ENCODE assay signal across 26 cellular contexts in the genomic region with DNA sequence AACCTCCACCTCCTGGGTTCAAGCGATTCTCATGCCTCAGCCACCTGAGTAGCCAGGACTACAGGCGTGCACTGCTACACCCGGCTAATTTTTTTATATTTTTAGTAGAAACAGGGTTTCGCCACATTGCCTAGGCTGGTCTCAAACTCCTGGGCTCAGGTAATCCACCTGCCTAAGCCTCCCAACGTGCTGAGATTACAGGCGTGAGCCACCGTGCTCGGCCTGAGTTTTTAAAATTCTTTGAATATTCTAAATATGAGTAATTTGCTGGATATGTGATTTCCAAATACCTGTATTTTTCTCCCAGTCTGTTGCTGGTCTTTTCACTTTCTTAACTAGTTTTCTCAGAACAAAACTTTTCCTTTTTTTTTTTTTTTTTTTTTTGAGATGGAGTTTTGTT.
"Had no signal": no experiment of that assay in that cellular context is flagged by ENCODE, and none has a peak within 500 bp of the region (broad histone marks: within the 10 kb centered on the region; RNA-seq: fewer than 3 reads in every experiment).

No MANE protein-coding gene starts in this region.

- H3K27me3 Mint-ChIP-seq: activated naive CD8-positive, alpha-beta T cell; activated T-cell treated with anti-CD3 and anti-CD28 coated beads, Interleukin-2, amount 50 U/mL, for 24 hours; naive B cell; progenitor cell of endocrine pancreas; stimulated activated naive CD8-positive, alpha-beta T cell treated with anti-CD3 and anti-CD28 coated beads, Interleukin-15, amount 100 ng/mL, for 72 hours had no signal

- DNase-seq: activated CD4-positive, alpha-beta T cell treated with anti-CD3 and anti-CD28 coated beads for 4 hours; activated CD4-positive, alpha-beta T cell treated with anti-CD3 and anti-CD28 coated beads, Interleukin-2, amount 50 U/mL, for 4 hours; activated CD8-positive, alpha-beta memory T cell treated with anti-CD3 and anti-CD28 coated beads, Interleukin-2, amount 50 U/mL, for 4 hours; activated T-cell treated with anti-CD3 and anti-CD28 coated beads, Interleukin-2, amount 50 U/mL, for 24 hours; anterior cingulate cortex; body of pancreas; cerebellar nuclear complex; colonic mucosa; effector CD8-positive, alpha-beta T cell; gastrocnemius medialis; glutamatergic neuron; left ventricle myocardium inferior; naive B cell; nephron progenitor cell; ovary; right lobe of liver; stimulated activated CD4-positive, alpha-beta T cell treated with anti-CD3 and anti-CD28 coated beads, Interleukin-12 subunit alpha, Interleukin-12 subunit beta, amount 100 ng/mL, for 4 hours; stimulated activated CD4-positive, alpha-beta T cell treated with anti-CD3 and anti-CD28 coated beads, Interleukin-4, amount 100 ng/mL, for 1 hour; stimulated activated naive CD8-positive, alpha-beta T cell treated with anti-CD3 and anti-CD28 coated beads, Interleukin-15, amount 100 ng/mL, for 72 hours; substantia nigra; SW 1271; thyroid gland; upper lobe of right lung had no signal

- H3K4me1 ChIP-seq: body of pancreas had no signal

- H3K27ac ChIP-seq: body of pancreas, colonic mucosa, gastrocnemius medialis, left ventricle myocardium inferior, ovary, thyroid gland, upper lobe of right lung had no signal

- H3K27me3 ChIP-seq: body of pancreas, colonic mucosa, gastrocnemius medialis, ovary, right lobe of liver, thyroid gland, upper lobe of right lung had no signal

- H3K4me1 Mint-ChIP-seq: nephron progenitor cell had no signal

- H3K36me3 ChIP-seq: ovary had no signal

- H3K27ac Mint-ChIP-seq: naive B cell, progenitor cell of endocrine pancreas had no signal

- H3K4me3 Mint-ChIP-seq: activated naive CD8-positive, alpha-beta T cell; activated T-cell treated with anti-CD3 and anti-CD28 coated beads, Interleukin-2, amount 50 U/mL, for 24 hours; naive B cell; nephron progenitor cell had no signal

- ATAC-seq: body of pancreas, gastrocnemius medialis, upper lobe of right lung had no signal

- H3K9me3 Mint-ChIP-seq: activated T-cell treated with anti-CD3 and anti-CD28 coated beads, Interleukin-2, amount 50 U/mL, for 24 hours; nephron progenitor cell had no signal

- H3K9me3 ChIP-seq: body of pancreas, colonic mucosa, gastrocnemius medialis, left ventricle myocardium inferior, ovary, right lobe of liver, thyroid gland, upper lobe of right lung had no signal

- H3K4me3 ChIP-seq: body of pancreas, colonic mucosa, gastrocnemius medialis, left ventricle myocardium inferior, ovary, skin epidermis, thyroid gland, upper lobe of right lung had no signal
